Comparison of ENCODE assay signal across 8 cellular contexts in genomic region chr6:85593438-85594196, GRCh38. TPM values are rescaled to one million over a fixed set of nuclear protein-coding genes. Genes with fewer than 3 reads are reported as not detected.
DNase-seq lines count a peak whose midpoint lies in the region; FAIRE-seq and TF ChIP-seq lines count a peak whose summit lies in the region.

TSS of gene SNX14 (minus strand) at chr6:85593858. CDS start at chr6:85593718, 140 bp downstream.

- H4K8ac ChIP-seq in H1 (ENCODE audit: extremely low read depth, insufficient read depth, low read length), result peak within 1 kb of the TSS; percentile 95; the same call in 1 of the 2 replicates
- peak within 1 kb of the TSS; percentile 92 for H4K8ac ChIP-seq in mesenchymal stem cell (ENCODE audit: low read length)

- no peaks in the 10 kb centered on the region for H3K79me1 ChIP-seq in H1 (ENCODE audit: low read depth, low read length)
- peaks cover 2% of the 10 kb centered on the region for H3K79me1 ChIP-seq in mesenchymal stem cell (replicated peaks; ENCODE audit: low read length, poor library complexity, severe bottlenecking)

- H4K5ac ChIP-seq in H1 (ENCODE audit: insufficient read length, low read depth, low read length), result peak within 1 kb of the TSS; percentile 51

- H3K14ac ChIP-seq in H1 (ENCODE audit: insufficient read length), result no peak within 1 kb of the TSS
- peak within 1 kb of the TSS in 1 of 2 experiments; percentile 100 for H3K14ac ChIP-seq in mesenchymal stem cell (ENCODE audit: low read length in 2 of 2)

- H2AFZ ChIP-seq in H1 (ENCODE audit: low read length), result peak within 1 kb of the TSS; percentile 60
- peak within 1 kb of the TSS; percentile 85 for H2AFZ ChIP-seq in mesenchymal stem cell (ENCODE audit: low read depth, low read length)

- H3K27me3 Mint-ChIP-seq in Caco-2 (ENCODE audit: insufficient read depth, unreplicated experiment), result no peaks in the 10 kb centered on the region

- H2BK120ac ChIP-seq in H1 (replicated peaks; ENCODE audit: low read depth, low read length), result peak within 1 kb of the TSS; percentile 72
- H2BK120ac ChIP-seq in mesenchymal stem cell (ENCODE audit: low read depth, low read length), result peak within 1 kb of the TSS; percentile 66

- H3K4ac ChIP-seq in H1 (replicated peaks; ENCODE audit: insufficient read length, low read depth, low read length), result peak within 1 kb of the TSS; percentile 73
- H3K4ac ChIP-seq in mesenchymal stem cell (ENCODE audit: low read depth in 1 of 2, low read length in 2 of 2), result peak within 1 kb of the TSS; percentile 35 to 95

- TF ChIP-seq RAD21 in H1 (IDR thresholded peaks at IDR 0.05 in 1 of 2, conservative IDR thresholded peaks at IDR 0.05 in 1 of 2; ENCODE audit: low read depth in 2 of 2, low read length in 2 of 2), result no peak; a peak in 1 of 4 replicates

- H3K56ac ChIP-seq in H1 (replicated peaks; ENCODE audit: insufficient read length, low read depth, low read length), result peak within 1 kb of the TSS; percentile 85

- peak within 1 kb of the TSS; percentile 52 to 68 (median 58) for H3K9ac ChIP-seq in H1 (replicated peaks in 1 of 4; ENCODE audit: extremely low read depth in 1 of 4, low read depth in 3 of 4, low read length in 3 of 4)
- peak within 1 kb of the TSS; percentile 97 for H3K9ac ChIP-seq in mesenchymal stem cell (ENCODE audit: low read length)

- peaks cover 38% of the 10 kb centered on the region for H3K36me3 Mint-ChIP-seq in Caco-2 (ENCODE audit: insufficient read depth, unreplicated experiment)

- CTCF ChIA-PET in Caco-2 (lab: Charles Lee), result interaction anchor here (0.6 to 1.2 kb wide), 2 partner anchors 49 to 1343 kb away, joined by 3 read pairs; partner anchors contain the start of gene SYNCRIP
- CTCF ChIA-PET in H1 (lab: Charles Lee; ENCODE audit: partially characterized antibody), result interaction anchor here (1.0 to 1.4 kb wide), 3 partner anchors 8 to 238 kb away, joined by 4 read pairs; no protein-coding TSS in a partner anchor

- H3K27me3 ChIP-seq in Caco-2 (replicated peaks; ENCODE audit: control insufficient read depth, insufficient read depth, low read length), result no peaks in the 10 kb centered on the region
- H3K27me3 ChIP-seq in H1 (replicated peaks in 1 of 4; ENCODE audit: control insufficient read depth in 3 of 4, extremely low read depth in 1 of 4, insufficient read depth in 3 of 4, low read length in 3 of 4), result no peaks in the 10 kb centered on the region; a peak in 2 of 7 replicates
- no peaks in the 10 kb centered on the region for H3K27me3 ChIP-seq in mesenchymal stem cell (ENCODE audit: control insufficient read depth in 1 of 2, insufficient read depth in 1 of 2, low read length in 2 of 2)

- peaks cover 0 to 20% of the 10 kb centered on the region in 2 experiments; a peak in 2 of 4 replicates for H3K79me2 ChIP-seq in H1 (ENCODE audit: control insufficient read depth in 1 of 2, insufficient read depth in 2 of 2, low read length in 2 of 2)

- 3% methylated on average over 45 of the region's 82 CpGs; no CpG with 5 or more reads in 1 of the 2 experiments for WGBS in H1 (ENCODE audit: extremely low coverage in 1 of 2, insufficient coverage in 1 of 2, insufficient read length in 1 of 2, insufficient replicate concordance in 2 of 2, low coverage in 1 of 2, low lambda C conversion rate in 2 of 2, missing lambda C conversion rate in 1 of 2), 2 experiments
- WGBS in mesenchymal stem cell, result under 1% methylated on average over 71 of the region's 82 CpGs

- POLR2A ChIA-PET in Caco-2 (lab: Charles Lee), result interaction anchor here (0.6 to 1.6 kb wide), 5 partner anchors 49 to 1097 kb away, joined by 5 to 16 read pairs (median 8); partner anchors contain the start of gene SYNCRIP
- POLR2A ChIA-PET in H1 (lab: Charles Lee; ENCODE audit: partially characterized antibody), result interaction anchor here (0.6 to 5.7 kb wide), 13 partner anchors 10 to 148 kb away, joined by 3 to 57 read pairs (median 4); partner anchors contain the start of gene SYNCRIP

- H4K20me1 ChIP-seq in H1 (replicated peaks in 1 of 2; ENCODE audit: control insufficient read depth in 1 of 2, insufficient read depth in 2 of 2, low read length in 2 of 2), result no peaks in the 10 kb centered on the region

- no peaks in the 10 kb centered on the region for H3K9me3 Mint-ChIP-seq in Caco-2 (ENCODE audit: unreplicated experiment)

- H3K4me2 ChIP-seq in H1 (ENCODE audit: insufficient read depth in 1 of 2, low read depth in 2 of 2, low read length in 2 of 2), result peak within 1 kb of the TSS; percentile 78 to 91
- peak within 1 kb of the TSS; percentile 80 for H3K4me2 ChIP-seq in mesenchymal stem cell (ENCODE audit: low read length, poor library complexity, severe bottlenecking)

- H3K23me2 ChIP-seq in H1 (ENCODE audit: low read depth, low read length), result peaks cover 5% of the 10 kb centered on the region

- no peak for TF ChIP-seq CTCF in Caco-2 (IDR thresholded peaks at IDR 0.05; ENCODE audit: insufficient read depth in 1 of 2, low read depth in 1 of 2, low read length in 1 of 2, severe bottlenecking in 1 of 2, unreplicated experiment in 1 of 2)
- no peak for TF ChIP-seq CTCF in GM20000 (IDR thresholded peaks at IDR 0.05; ENCODE audit: extremely low read depth, missing control alignments)
- no peak; a peak in 1 of 4 replicates for TF ChIP-seq CTCF in H1 (IDR thresholded peaks at IDR 0.05; ENCODE audit: control extremely low read depth in 1 of 3, insufficient read depth in 1 of 3, low read depth in 1 of 3, low read length in 3 of 3)

- H2AK5ac ChIP-seq in H1 (ENCODE audit: low read depth, low read length) (no peak within 1 kb of the TSS), mesenchymal stem cell (ENCODE audit: low read length, severe bottlenecking) (no peak within 1 kb of the TSS)

- H3K23ac ChIP-seq in H1 (ENCODE audit: insufficient read length) (no peak within 1 kb of the TSS), mesenchymal stem cell (ENCODE audit: low read length in 2 of 2) (peak within 1 kb of the TSS in 1 of 2 experiments; percentile 89)

- H2BK5ac ChIP-seq in H1 (ENCODE audit: low read depth, low read length) (peak within 1 kb of the TSS; percentile 85; the same call in 1 of the 2 replicates), mesenchymal stem cell (ENCODE audit: low read depth, low read length, poor library complexity, severe bottlenecking) (peak within 1 kb of the TSS; percentile 53)

- TF ChIP-seq POLR2A in H1 (IDR thresholded peaks at IDR 0.05; ENCODE audit: control extremely low read depth in 1 of 2, low read depth in 2 of 2, low read length in 2 of 2), result peak in 1 of 2 experiments; percentile 62; a peak in 1 of 3 replicates

- no peak for FAIRE-seq in H1 (lab: Jason Lieb, UNC)

- DNase-seq in Caco-2, result peak; percentile 93 to 94
- DNase-seq in GM20000 (ENCODE audit: low spot score), result peak; percentile 92
- peak; percentile 90 for DNase-seq in HS-5 (ENCODE audit: low read depth)
- peak; percentile 95 for DNase-seq in NOMO-1 treated with dmso at 0.1 percent for 144 hours (lab: John Stamatoyannopoulos, UW; ENCODE audit: unreplicated experiment)
- DNase-seq in activated CD8-positive, alpha-beta memory T cell treated with anti-CD3 and anti-CD28 coated beads for 48 hours (ENCODE audit: low read depth in 2 of 3, low spot score in 2 of 3), result peak; percentile 62 to 78 (median 71)
- peak; percentile 50 to 87 for DNase-seq in H1 (ENCODE audit: low read depth in 1 of 2, low spot score in 2 of 2)
- DNase-seq in mesenchymal stem cell, result peak; percentile 97
- peak; percentile 51 for DNase-seq in stimulated activated CD8-positive, alpha-beta memory T cell treated with anti-CD3 and anti-CD28 coated beads, Interleukin-12 subunit alpha, Interleukin-12 subunit beta, amount 100 ng/mL, for 24 hours (ENCODE audit: extremely low read depth)

- H3K4me1 ChIP-seq in Caco-2 (peaks cover 5% of the 10 kb centered on the region; the same call in 1 of the 2 replicates), H1 (replicated peaks in 1 of 4; ENCODE audit: control insufficient read depth in 3 of 4, insufficient read depth in 4 of 4, low read length in 3 of 4) (no peaks in the 10 kb centered on the region), mesenchymal stem cell (ENCODE audit: control insufficient read depth, insufficient read depth, low read depth, low read length) (peaks cover 2% of the 10 kb centered on the region)

- H3K4me3 ChIP-seq in Caco-2 (ENCODE audit: low read depth, low read length) (peak within 1 kb of the TSS; percentile 88), H1 (ENCODE audit: extremely low read depth in 1 of 4, insufficient read depth in 2 of 4, low read depth in 3 of 4, low read length in 4 of 4) (peak within 1 kb of the TSS; percentile 77 to 87 (median 81)), mesenchymal stem cell (ENCODE audit: insufficient read depth in 1 of 2, low read depth in 1 of 2, low read length in 2 of 2) (peak within 1 kb of the TSS; percentile 92 to 93)

- intact Hi-C loops in Caco-2 (cut with micrococcal nuclease; ENCODE audit: unreplicated experiment), result loop anchor here (1.0 to 5.0 kb wide), 2 partner anchors 50 to 84 kb away; no protein-coding TSS in a partner anchor

- no peak within 1 kb of the TSS for H2BK20ac ChIP-seq in H1 (ENCODE audit: low read length)

- H3K9me3 ChIP-seq in Caco-2 (no peaks in the 10 kb centered on the region), H1 (ENCODE audit: insufficient read depth in 2 of 2, low read depth in 1 of 2, low read length in 1 of 2) (no peaks in the 10 kb centered on the region; a peak in 1 of 4 replicates), mesenchymal stem cell (ENCODE audit: control insufficient read depth, low read length) (no peaks in the 10 kb centered on the region)

- H3K36me3 ChIP-seq in Caco-2 (ENCODE audit: control insufficient read depth, insufficient read depth, low read length) (no peaks in the 10 kb centered on the region; the same call in 1 of the 2 replicates), H1 (ENCODE audit: control insufficient read depth in 2 of 4, insufficient read depth in 4 of 4, low read length in 3 of 4) (no peaks in the 10 kb centered on the region), mesenchymal stem cell (ENCODE audit: control insufficient read depth in 1 of 2, insufficient read depth in 2 of 2, low read depth in 1 of 2, low read length in 2 of 2) (no peaks in the 10 kb centered on the region)

- H2BK12ac ChIP-seq in H1 (ENCODE audit: low read depth, low read length), result peak within 1 kb of the TSS; percentile 92
- no peak within 1 kb of the TSS for H2BK12ac ChIP-seq in mesenchymal stem cell (ENCODE audit: low read length in 2 of 2)

- H2BK15ac ChIP-seq in H1 (ENCODE audit: low read length) (no peak within 1 kb of the TSS), mesenchymal stem cell (ENCODE audit: low read depth, poor library complexity, severe bottlenecking) (peak within 1 kb of the TSS; percentile 82)

- H3K4me1 Mint-ChIP-seq in Caco-2 (ENCODE audit: low read depth, unreplicated experiment), result peaks cover 12% of the 10 kb centered on the region

- peak within 1 kb of the TSS; percentile 88 for H3K4me3 Mint-ChIP-seq in Caco-2 (ENCODE audit: unreplicated experiment)

- H4K91ac ChIP-seq in H1 (replicated peaks; ENCODE audit: insufficient read length, low read length) (peak within 1 kb of the TSS; percentile 98), mesenchymal stem cell (ENCODE audit: low read length) (peak within 1 kb of the TSS; percentile 88)

- H3K18ac ChIP-seq in H1 (ENCODE audit: extremely low read depth, low read length), result peak within 1 kb of the TSS; percentile 95
- peak within 1 kb of the TSS; percentile 97 to 98 for H3K18ac ChIP-seq in mesenchymal stem cell (ENCODE audit: low read depth in 1 of 2, low read length in 2 of 2)

- BruUV-seq in Caco-2 (replicated peaks; lab: Mats Ljungman, UMichigan), result TSS peak; percentile 21

- peak within 1 kb of the TSS; percentile 94 for H3K27ac Mint-ChIP-seq in Caco-2 (ENCODE audit: unreplicated experiment)

- peak within 1 kb of the TSS; percentile 20; the same call in 1 of the 2 replicates for H3K27ac ChIP-seq in H1 (ENCODE audit: low read depth, low read length)
- H3K27ac ChIP-seq in mesenchymal stem cell (ENCODE audit: low read length, poor library complexity, severe bottlenecking), result peak within 1 kb of the TSS; percentile 91

- TF ChIP-seq EP300 in H1 (IDR thresholded peaks at IDR 0.05; ENCODE audit: borderline replicate concordance in 1 of 2, low read depth in 2 of 2, low read length in 2 of 2), result 0 out of 3 replicates have a peak, but pooled peaks of 1 of the 2 experiments have one; percentile 7

RNA-seq across cellular contexts. Expression of gene SNX14, which starts in this region (rescaled TPM):
- total RNA-seq in Caco-2 (2022), result 85.0 and 87.5 TPM in 2 replicates
- 24.2 and 29.6 TPM in 2 replicates for total RNA-seq in H1 (2021; fragmentation: NEBNext Ultra II Directional; extraction: Animal tissue kit (Norgen Biotek cat#: 25700))
- 8.3 and 11.9 TPM in 2 replicates for polyA plus RNA-seq in H1 (2011; rRNA removed)
- 14.9 TPM for polyA plus RNA-seq in H1 (2011; cell fraction: cytosol; rRNA removed)
- polyA plus RNA-seq in H1 (2011; cell fraction: nucleus; rRNA removed), result 13.3 TPM
- 12.2 to 25.9 TPM (median 16.6 TPM) in 4 replicates for polyA plus RNA-seq in H1 (2012, experiment 1 of 2)
- polyA plus RNA-seq in H1 (2012, experiment 2 of 2), result 2.3 TPM
- 30.5 TPM for polyA plus RNA-seq in H1 (2013, experiment 1 of 2)
- 29.3 TPM for polyA plus RNA-seq in H1 (2013, experiment 2 of 2)
- polyA minus RNA-seq in H1 (2011; rRNA and poly(A)+ RNA removed), result 13.9 and 16.2 TPM in 2 replicates
- polyA minus RNA-seq in H1 (2011; cell fraction: cytosol; rRNA and poly(A)+ RNA removed), result 8.7 TPM
- 39.0 TPM for polyA minus RNA-seq in H1 (2011; cell fraction: nucleus; rRNA and poly(A)+ RNA removed)
- 51.7 TPM for polyA plus RNA-seq in mesenchymal stem cell (2013, experiment 1 of 2)
- 55.6 TPM for polyA plus RNA-seq in mesenchymal stem cell (2013, experiment 2 of 2)

Comparison
In these comparisons a context has a peak if more than half of its experiments do, and no peak if none do; other contexts are left out.
1. Peak in every context shown above with its lines: DNase-seq, H3K4me3 ChIP-seq and H3K27ac ChIP-seq.